ENCODE assay signal across 15 cellular contexts in the genomic region with DNA sequence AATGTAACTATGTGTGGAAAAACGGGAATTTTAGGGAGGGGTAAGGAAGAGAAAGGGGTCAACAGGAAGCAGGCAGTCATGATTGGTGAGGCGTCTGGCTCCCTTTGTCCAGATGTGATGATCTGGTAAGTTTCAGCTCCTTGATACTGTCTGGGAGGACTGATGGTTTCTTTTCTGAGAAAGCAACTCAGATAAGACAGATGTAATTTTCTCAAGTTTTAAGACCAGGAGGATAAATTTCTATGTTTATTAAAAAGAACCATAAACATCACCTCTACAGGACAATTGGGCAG. TPM values are rescaled to one million over a fixed set of nuclear protein-coding genes. Genes with fewer than 3 reads are reported as not detected.
DNase-seq lines count a peak whose midpoint lies in the region; ATAC-seq and TF ChIP-seq lines count a peak whose summit lies in the region.
"Had no signal": no experiment of that assay in that cellular context is flagged by ENCODE, and none has a peak within 500 bp of the region (broad histone marks: within the 10 kb centered on the region; RNA-seq: fewer than 3 reads in every experiment).

No MANE protein-coding gene starts in this region.

- TF ChIP-seq CTCF in esophagus squamous epithelium (IDR thresholded peaks at IDR 0.05) (no peak), stomach (IDR thresholded peaks at IDR 0.05) (no peak)

- H3K4me1 Mint-ChIP-seq in activated naive CD8-positive, alpha-beta T cell (ENCODE audit: low read depth) = peaks cover 52% of the 10 kb centered on the region
- H3K4me1 Mint-ChIP-seq in activated naive CD8-positive, alpha-beta T cell treated with anti-CD3 and anti-CD28 coated beads, Interleukin-2, amount 50 U/mL, for 24 hours = peaks cover 50% of the 10 kb centered on the region

- no peaks in the 10 kb centered on the region for H3K27me3 Mint-ChIP-seq in activated naive CD8-positive, alpha-beta T cell
- no peaks in the 10 kb centered on the region for H3K27me3 Mint-ChIP-seq in activated naive CD8-positive, alpha-beta T cell treated with anti-CD3 and anti-CD28 coated beads, Interleukin-2, amount 50 U/mL, for 24 hours
- H3K27me3 Mint-ChIP-seq: activated CD4-positive, alpha-beta T cell treated with anti-CD3 and anti-CD28 coated beads, Interleukin-2, amount 10 ng/mL, durations not matched to agents 7 days and 5 days; stimulated activated naive CD8-positive, alpha-beta T cell treated with anti-CD3 and anti-CD28 coated beads, Interleukin-15, Interleukin-2, amounts not matched to agents 100 ng/mL and 50 ng/mL, for 24 hours had no signal

- no peak for DNase-seq in activated naive CD8-positive, alpha-beta T cell treated with anti-CD3 and anti-CD28 coated beads, Interleukin-2, amount 50 U/mL, for 24 hours
- DNase-seq in OCI-M1 (lab: John Stamatoyannopoulos, UW) (peak; percentile 45), esophagus squamous epithelium (lab: John Stamatoyannopoulos, UW) (no peak), stomach (no peak), NCI-H146 treated with DMSO at 0.1 percent for 48 hours (lab: John Stamatoyannopoulos, UW; ENCODE audit: unreplicated experiment) (no peak)
- DNase-seq: activated CD4-positive, alpha-beta T cell treated with anti-CD3 and anti-CD28 coated beads, Interleukin-2, amount 10 ng/mL, durations not matched to agents 7 days and 5 days; lower lobe of right lung; NCI-H1930; NCI-H524 treated with DMSO at 0.1 percent for 48 hours; small intestine had no signal

- H3K4me3 ChIP-seq in esophagus squamous epithelium (no peak overlapping the region), stomach (no peak overlapping the region)
- H3K4me3 ChIP-seq: ascending aorta, lower lobe of right lung had no signal

- no peaks in the 10 kb centered on the region for H3K36me3 Mint-ChIP-seq in activated naive CD8-positive, alpha-beta T cell
- no peaks in the 10 kb centered on the region for H3K36me3 Mint-ChIP-seq in activated naive CD8-positive, alpha-beta T cell treated with anti-CD3 and anti-CD28 coated beads, Interleukin-2, amount 50 U/mL, for 24 hours (ENCODE audit: low read depth)

- TF ChIP-seq POLR2A in esophagus squamous epithelium (IDR thresholded peaks at IDR 0.05) (no peak), stomach (IDR thresholded peaks at IDR 0.05) (no peak)

- H3K27ac Mint-ChIP-seq in activated naive CD8-positive, alpha-beta T cell = peak overlapping the region; percentile 58
- H3K27ac Mint-ChIP-seq in activated naive CD8-positive, alpha-beta T cell treated with anti-CD3 and anti-CD28 coated beads, Interleukin-2, amount 50 U/mL, for 24 hours = no peak overlapping the region
- H3K27ac Mint-ChIP-seq: activated CD4-positive, alpha-beta T cell treated with anti-CD3 and anti-CD28 coated beads, Interleukin-2, amount 10 ng/mL, durations not matched to agents 7 days and 5 days; stimulated activated naive CD8-positive, alpha-beta T cell treated with anti-CD3 and anti-CD28 coated beads, Interleukin-15, Interleukin-2, amounts not matched to agents 100 ng/mL and 50 ng/mL, for 24 hours had no signal

- H3K36me3 ChIP-seq in esophagus squamous epithelium = no peaks in the 10 kb centered on the region
- no peaks in the 10 kb centered on the region for H3K36me3 ChIP-seq in stomach
- H3K36me3 ChIP-seq: ascending aorta, lower lobe of right lung had no signal

- H3K27me3 ChIP-seq in esophagus squamous epithelium (no peaks in the 10 kb centered on the region), stomach (no peaks in the 10 kb centered on the region)
- H3K27me3 ChIP-seq: ascending aorta had no signal

- H3K9me3 ChIP-seq in esophagus squamous epithelium = peaks cover 0 to 9% (median 0%) of the 10 kb centered on the region in 3 donors
- H3K9me3 ChIP-seq in stomach = peaks cover 0 to 7% (median 0%) of the 10 kb centered on the region in 4 donors

- no peak overlapping the region for H3K4me3 Mint-ChIP-seq in activated naive CD8-positive, alpha-beta T cell
- no peak overlapping the region for H3K4me3 Mint-ChIP-seq in activated naive CD8-positive, alpha-beta T cell treated with anti-CD3 and anti-CD28 coated beads, Interleukin-2, amount 50 U/mL, for 24 hours
- H3K4me3 Mint-ChIP-seq: activated CD4-positive, alpha-beta T cell treated with anti-CD3 and anti-CD28 coated beads, Interleukin-2, amount 10 ng/mL, durations not matched to agents 7 days and 5 days; stimulated activated naive CD8-positive, alpha-beta T cell treated with anti-CD3 and anti-CD28 coated beads, Interleukin-15, Interleukin-2, amounts not matched to agents 100 ng/mL and 50 ng/mL, for 24 hours had no signal

- H3K9me3 Mint-ChIP-seq in activated naive CD8-positive, alpha-beta T cell (ENCODE audit: low read depth) = peaks cover 3% of the 10 kb centered on the region
- no peaks in the 10 kb centered on the region for H3K9me3 Mint-ChIP-seq in activated naive CD8-positive, alpha-beta T cell treated with anti-CD3 and anti-CD28 coated beads, Interleukin-2, amount 50 U/mL, for 24 hours
- H3K9me3 Mint-ChIP-seq: stimulated activated naive CD8-positive, alpha-beta T cell treated with anti-CD3 and anti-CD28 coated beads, Interleukin-15, Interleukin-2, amounts not matched to agents 100 ng/mL and 50 ng/mL, for 24 hours had no signal

- H3K27ac ChIP-seq in esophagus squamous epithelium (peak overlapping the region; percentile 86 to 91 (median 87)), stomach (peak overlapping the region; percentile 5 to 89 (median 79))
- H3K27ac ChIP-seq: ascending aorta, lower lobe of right lung had no signal

- intact Hi-C loops in esophagus squamous epithelium (cut with DNase I) (no loop called here), stomach (cut with DNase I; ENCODE audit: low total_unique reads) (no loop called here)

- no peak for ATAC-seq in activated naive CD8-positive, alpha-beta T cell treated with anti-CD3 and anti-CD28 coated beads, Interleukin-2, amount 50 U/mL, for 24 hours
- no peak for ATAC-seq in HG03342 (IDR thresholded peaks at IDR 0.05; ENCODE audit: unreplicated experiment)
- ATAC-seq in HG02885 (IDR thresholded peaks at IDR 0.05; ENCODE audit: poor library complexity, unreplicated experiment) = no peak
- ATAC-seq: lower lobe of right lung had no signal

- TF ChIP-seq EP300 in stomach (IDR thresholded peaks at IDR 0.05) = no peak

- H3K4me1 ChIP-seq in esophagus squamous epithelium (peaks cover 14 to 65% (median 30%) of the 10 kb centered on the region in 3 donors), stomach (peaks cover 5 to 51% (median 14%) of the 10 kb centered on the region in 4 donors)

- 57 to 61% methylated on average over 2 of the region's 2 CpGs for WGBS in esophagus squamous epithelium, 2 donors
- WGBS in stomach, 5 donors = 43 to 77% (median 69%) methylated on average over 2 of the region's 2 CpGs

RNA-seq across cellular contexts. Expression of a gene that starts 21.9 kb away (rescaled TPM):
- total RNA-seq in esophagus squamous epithelium (1 to 10 TPM; 1.9 to 6.7 (median 5.7) TPM), stomach (100 to 1,000 TPM in 1 of 5 donors, 10 to 100 TPM in 1, 1 to 10 TPM in 2, not detected in 1; 2.9 to 131 (median 15.6) TPM)
- polyA plus RNA-seq in stomach = 10 to 100 TPM in 2 of 3 donors, 1 to 10 TPM in 1; 7.9 to 12.5 (median 11.2) TPM
